Comparison of ENCODE assay signal across 26 cellular contexts in genomic region chr2:165256618-165257017, GRCh38.
"Had no signal": no experiment of that assay in that cellular context is flagged by ENCODE, and none has a peak within 500 bp of the region (broad histone marks: within the 10 kb centered on the region; RNA-seq: fewer than 3 reads in every experiment).

No MANE protein-coding gene starts in this region.

- DNase-seq: stimulated activated CD4-positive, alpha-beta T cell treated with anti-CD3 and anti-CD28 coated beads, Interleukin-2, amount 100 ng/mL, for 48 hours; stimulated activated CD4-positive, alpha-beta T cell treated with anti-CD3 and anti-CD28 coated beads, Interleukin-4, amount 100 ng/mL, for 1 hour; stimulated activated CD4-positive, alpha-beta T cell treated with anti-CD3 and anti-CD28 coated beads, Interleukin-4, amount 100 ng/mL, for 24 hours; stimulated activated CD4-positive, alpha-beta T cell treated with anti-CD3 and anti-CD28 coated beads, Interleukin-4, amount 100 ng/mL, for 4 hours; stimulated activated CD8-positive, alpha-beta memory T cell treated with anti-CD3 and anti-CD28 coated beads, Interleukin-4, amount 100 ng/mL, for 48 hours; stimulated activated naive B cell treated with anti-CD40 and anti-IgM and Interleukin-4, amounts not matched to agents 10 μg/mL and 1 μg/mL and 100 μg/mL, for 72 hours; stimulated activated naive CD4-positive, alpha-beta T cell; stimulated activated naive CD4-positive, alpha-beta T cell treated with Interleukin-2 at 50 U/mL for 16 hours; stimulated activated naive CD8-positive, alpha-beta T cell treated with anti-CD3 and anti-CD28 coated beads, Interleukin-15, amount 100 ng/mL, for 72 hours; stimulated activated naive CD8-positive, alpha-beta T cell treated with anti-CD3 and anti-CD28 coated beads, Interleukin-15, Interleukin-2, amounts not matched to agents 100 U/mL and 50 U/mL, for 24 hours; substantia nigra; testis; thyroid gland; tibial artery; transverse colon; trophoblast cell; upper lobe of right lung; uterus had no signal

- H3K27ac ChIP-seq: suprapubic skin, testis, thoracic aorta, thyroid gland, tibial artery, tibial nerve, transverse colon, upper lobe of left lung, upper lobe of right lung, uterus, vagina had no signal

- H3K36me3 ChIP-seq: suprapubic skin, thoracic aorta, thyroid gland, tibial artery, tibial nerve, transverse colon, upper lobe of left lung, upper lobe of right lung, uterus, vagina had no signal

- FAIRE-seq: urothelium cell line had no signal

- ATAC-seq: stimulated activated effector memory CD8-positive, alpha-beta T cell treated with anti-CD3 and anti-CD28 coated beads, Interleukin-12 subunit alpha, Interleukin-12 subunit beta, amount 100 ng/mL, for 72 hours; stimulated activated memory B cell treated with anti-CD40 and anti-IgM and Interleukin-4, amounts not matched to agents 10 μg/mL and 1 μg/mL and 100 μg/mL, for 72 hours; stimulated activated naive B cell treated with anti-CD40 and anti-IgM and Interleukin-4, amounts not matched to agents 10 μg/mL and 1 μg/mL and 100 μg/mL, for 72 hours; stimulated activated naive CD8-positive, alpha-beta T cell treated with anti-CD3 and anti-CD28 coated beads, Interleukin-15, amount 100 ng/mL, for 72 hours; stimulated activated naive CD8-positive, alpha-beta T cell treated with anti-CD3 and anti-CD28 coated beads, Interleukin-15, Interleukin-2, amounts not matched to agents 100 U/mL and 50 U/mL, for 24 hours; upper lobe of right lung had no signal

- H3K4me1 ChIP-seq: suprapubic skin, testis, thyroid gland, tibial artery, tibial nerve, transverse colon, upper lobe of left lung, upper lobe of right lung, uterus, vagina had no signal

- H3K4me3 ChIP-seq: suprapubic skin, testis, thoracic aorta, thyroid gland, tibial artery, tibial nerve, transverse colon, upper lobe of left lung, upper lobe of right lung, uterus, vagina had no signal

- H3K9me3 ChIP-seq: suprapubic skin, testis, thoracic aorta, thyroid gland, tibial artery, tibial nerve, transverse colon, upper lobe of left lung, upper lobe of right lung, uterus, vagina had no signal

- H3K27me3 ChIP-seq: suprapubic skin, testis, thyroid gland, tibial artery, tibial nerve, transverse colon, upper lobe of left lung, upper lobe of right lung, uterus, vagina had no signal
